ENCODE assay signal across 25 cellular contexts in genomic region chr2:190482441-190482840, GRCh38. TPM values are rescaled to one million over a fixed set of nuclear protein-coding genes. Genes with fewer than 3 reads are reported as not detected.
A peak's percentile ranks its signal among the peaks of the same experiment; 100 is the strongest.
DNase-seq lines count a peak whose midpoint lies in the region; ATAC-seq and TF ChIP-seq lines count a peak whose summit lies in the region.
"Had no signal": no experiment of that assay in that cellular context is flagged by ENCODE, and none has a peak within 500 bp of the region (broad histone marks: within the 10 kb centered on the region; RNA-seq: fewer than 3 reads in every experiment).

No MANE protein-coding gene starts in this region.

- H3K9me3 ChIP-seq in aorta (ENCODE audit: control insufficient read depth, low read length) (no peaks in the 10 kb centered on the region), psoas muscle (no peaks in the 10 kb centered on the region)
- H3K9me3 ChIP-seq: neutrophil, uterus had no signal

- TF ChIP-seq CTCF in psoas muscle (IDR thresholded peaks at IDR 0.05), result no peak

- H3K27me3 ChIP-seq in layer of hippocampus (ENCODE audit: control insufficient read depth, insufficient read depth, low read length), result no peaks in the 10 kb centered on the region
- no peaks in the 10 kb centered on the region for H3K27me3 ChIP-seq in aorta (ENCODE audit: control insufficient read depth in 1 of 2, insufficient read depth in 2 of 2, low read length in 1 of 2)
- no peaks in the 10 kb centered on the region for H3K27me3 ChIP-seq in psoas muscle (ENCODE audit: insufficient read depth in 3 of 3, low read length in 2 of 3)
- H3K27me3 ChIP-seq: brain microvascular endothelial cell, neutrophil, uterus had no signal

- H3K4me3 Mint-ChIP-seq in activated T-cell treated with anti-CD3 and anti-CD28 coated beads, Interleukin-2, amount 50 U/mL, for 72 hours, result no peak overlapping the region
- H3K4me3 Mint-ChIP-seq in effector memory CD8-positive, alpha-beta T cell, result no peak overlapping the region
- H3K4me3 Mint-ChIP-seq: activated naive CD4-positive, alpha-beta T cell treated with anti-CD3 and anti-CD28 coated beads, Interleukin-2, amount 50 U/mL, for 24 hours; T-cell had no signal

- H3K4me1 ChIP-seq in aorta (ENCODE audit: control insufficient read depth in 1 of 2, insufficient read depth in 2 of 2, low read length in 2 of 2), result no peaks in the 10 kb centered on the region
- H3K4me1 ChIP-seq in psoas muscle, result peaks cover 7% of the 10 kb centered on the region
- H3K4me1 ChIP-seq: uterus had no signal

- H3K4me1 Mint-ChIP-seq in activated T-cell treated with anti-CD3 and anti-CD28 coated beads, Interleukin-2, amount 50 U/mL, for 72 hours (ENCODE audit: low read depth), result peaks cover 9% of the 10 kb centered on the region
- peaks cover 10 to 36% of the 10 kb centered on the region in 2 donors for H3K4me1 Mint-ChIP-seq in effector memory CD8-positive, alpha-beta T cell (ENCODE audit: low read depth in 2 of 2)

- H3K27ac Mint-ChIP-seq in activated T-cell treated with anti-CD3 and anti-CD28 coated beads, Interleukin-2, amount 50 U/mL, for 72 hours, result peak overlapping the region; percentile 61
- peak overlapping the region; percentile 58 to 66 for H3K27ac Mint-ChIP-seq in effector memory CD8-positive, alpha-beta T cell
- H3K27ac Mint-ChIP-seq: activated naive CD4-positive, alpha-beta T cell treated with anti-CD3 and anti-CD28 coated beads, Interleukin-2, amount 50 U/mL, for 24 hours; T-cell had no signal

- no peaks in the 10 kb centered on the region for H3K9me3 Mint-ChIP-seq in activated T-cell treated with anti-CD3 and anti-CD28 coated beads, Interleukin-2, amount 50 U/mL, for 72 hours
- H3K9me3 Mint-ChIP-seq in effector memory CD8-positive, alpha-beta T cell, result no peaks in the 10 kb centered on the region
- H3K9me3 Mint-ChIP-seq: activated naive CD4-positive, alpha-beta T cell treated with anti-CD3 and anti-CD28 coated beads, Interleukin-2, amount 50 U/mL, for 24 hours; T-cell had no signal

- intact Hi-C loops in aorta (cut with DNase I) (no loop called here), psoas muscle (cut with DNase I) (no loop called here)

- H3K27me3 Mint-ChIP-seq in activated T-cell treated with anti-CD3 and anti-CD28 coated beads, Interleukin-2, amount 50 U/mL, for 72 hours (ENCODE audit: low read depth), result no peaks in the 10 kb centered on the region
- H3K27me3 Mint-ChIP-seq in effector memory CD8-positive, alpha-beta T cell, result no peaks in the 10 kb centered on the region
- H3K27me3 Mint-ChIP-seq: activated naive CD4-positive, alpha-beta T cell treated with anti-CD3 and anti-CD28 coated beads, Interleukin-2, amount 50 U/mL, for 24 hours; T-cell had no signal

- ATAC-seq in activated T-cell treated with anti-CD3 and anti-CD28 coated beads, Interleukin-2, amount 50 U/mL, for 72 hours (replicated peaks in 1 of 2), result no peak
- no peak for ATAC-seq in effector memory CD8-positive, alpha-beta T cell (replicated peaks)
- no peak for ATAC-seq in HG02763 (IDR thresholded peaks at IDR 0.05; ENCODE audit: unreplicated experiment)
- ATAC-seq in aorta (ENCODE audit: low FRiP score), result no peak
- no peak for ATAC-seq in psoas muscle
- ATAC-seq: left cardiac atrium, PC-3, T-cell had no signal

- peaks cover 4 to 11% of the 10 kb centered on the region in 2 donors for H3K36me3 Mint-ChIP-seq in activated T-cell treated with anti-CD3 and anti-CD28 coated beads, Interleukin-2, amount 50 U/mL, for 72 hours (ENCODE audit: insufficient read depth in 2 of 2)
- peaks cover 11% of the 10 kb centered on the region for H3K36me3 Mint-ChIP-seq in effector memory CD8-positive, alpha-beta T cell (ENCODE audit: insufficient read depth)

- H3K36me3 ChIP-seq in aorta (ENCODE audit: control insufficient read depth in 1 of 2, insufficient read depth in 2 of 2, low read length in 1 of 2) (peaks cover 0 to 2% of the 10 kb centered on the region in 2 donors), psoas muscle (ENCODE audit: insufficient read depth in 1 of 2, low read depth in 1 of 2) (no peaks in the 10 kb centered on the region)
- H3K36me3 ChIP-seq: brain microvascular endothelial cell, neutrophil, uterus had no signal

- no peak overlapping the region for H3K4me3 ChIP-seq in aorta (ENCODE audit: low read length in 2 of 2)
- H3K4me3 ChIP-seq in psoas muscle, result no peak overlapping the region
- H3K4me3 ChIP-seq: coronary artery, uterus had no signal

- no peak for DNase-seq in activated T-cell treated with anti-CD3 and anti-CD28 coated beads, Interleukin-2, amount 50 U/mL, for 72 hours
- DNase-seq in activated T-cell treated with anti-CD3 and anti-CD28 coated beads for 4 hours (no peak), superior temporal gyrus (ENCODE audit: extremely low spot score) (peak; percentile 62), aorta (no peak), psoas muscle (no peak)
- DNase-seq in effector memory CD8-positive, alpha-beta T cell, result no peak
- DNase-seq: activated CD4-positive, alpha-beta T cell treated with anti-CD3 and anti-CD28 coated beads for 1 hour; brain microvascular endothelial cell; Calu3; EL; left cardiac atrium; NCI-H1417; NCI-H2171; NCI-H69; PC-3; retina; SHP77; stimulated activated CD4-positive, alpha-beta T cell treated with anti-CD3 and anti-CD28 coated beads, Interleukin-12 subunit alpha, Interleukin-12 subunit beta, amount 100 ng/mL, for 4 hours; T-cell; uterus had no signal

- peak overlapping the region; percentile 69 for H3K27ac ChIP-seq in layer of hippocampus (ENCODE audit: low read depth, low read length)
- H3K27ac ChIP-seq in aorta (ENCODE audit: low read depth in 1 of 2, low read length in 2 of 2), result no peak overlapping the region
- H3K27ac ChIP-seq in psoas muscle, result no peak overlapping the region
- H3K27ac ChIP-seq: brain microvascular endothelial cell, coronary artery, neutrophil, uterus had no signal

RNA-seq across cellular contexts. Expression of gene NEMP2, which starts 52.1 kb away (rescaled TPM):
- total RNA-seq in activated T-cell treated with anti-CD3 and anti-CD28 coated beads, Interleukin-2, amount 50 U/mL, for 72 hours, result 10 to 100 TPM; 22.3 to 22.9 TPM
- total RNA-seq in aorta (1 to 10 TPM; 8.0 to 8.6 TPM), psoas muscle (1 to 10 TPM in 2 of 4 donors, under 1 TPM in 2; 0.86 to 2.0 (median 1.3) TPM)
- polyA plus RNA-seq in aorta (1 to 10 TPM in 1 of 2 donors, under 1 TPM in 1; 0.88 to 3.1 TPM), psoas muscle (under 1 TPM; 0.21 to 0.39 (median 0.38) TPM)
